ENCODE assay signal across 21 cellular contexts in genomic region chr2:174963437-174964400, GRCh38. TPM values are rescaled to one million over a fixed set of nuclear protein-coding genes. Genes with fewer than 3 reads are reported as not detected.
DNase-seq lines count a peak whose midpoint lies in the region; ATAC-seq, FAIRE-seq and TF ChIP-seq lines count a peak whose summit lies in the region.
"Had no signal": no experiment of that assay in that cellular context is flagged by ENCODE, and none has a peak within 500 bp of the region (broad histone marks: within the 10 kb centered on the region; RNA-seq: fewer than 3 reads in every experiment).

No MANE protein-coding gene starts in this region.

- H3K4me3 ChIP-seq in IMR-90 (ENCODE audit: insufficient read depth, low read depth, low read length), result no peak overlapping the region
- no peak overlapping the region for H3K4me3 ChIP-seq in K562
- H3K4me3 ChIP-seq in iPS-20b (ENCODE audit: low read length), result peak overlapping the region; percentile 36
- no peak overlapping the region for H3K4me3 ChIP-seq in skeletal muscle satellite cell (ENCODE audit: low read length)
- H3K4me3 ChIP-seq: SJSA1, thoracic aorta had no signal

- 100% methylated on average over 1 of the region's 7 CpGs; no CpG with 5 or more reads in 1 of the 2 experiments for WGBS in IMR-90 (ENCODE audit: extremely low coverage in 2 of 2, insufficient read length in 1 of 2), 2 experiments
- under 1% methylated on average over 7 of the region's 7 CpGs for WGBS in K562 (ENCODE audit: insufficient coverage, low coverage, missing lambda C conversion rate)

- TF ChIP-seq CTCF in IMR-90 (conservative IDR thresholded peaks at IDR 0.05; ENCODE audit: low read depth, low read length), result no peak
- TF ChIP-seq CTCF in K562 (IDR thresholded peaks at IDR 0.05 in 2 of 3, conservative IDR thresholded peaks at IDR 0.05 in 1 of 3; ENCODE audit: insufficient read depth in 2 of 3, low read depth in 1 of 3, low read length in 3 of 3), result no peak

- peak overlapping the region; percentile 12; the same call in 2 of the 3 replicates for H2BK15ac ChIP-seq in IMR-90 (ENCODE audit: low read depth, low read length)

- no peaks in the 10 kb centered on the region for H3K9me1 ChIP-seq in IMR-90 (ENCODE audit: insufficient read depth, low read length)
- no peaks in the 10 kb centered on the region for H3K9me1 ChIP-seq in K562 (ENCODE audit: control insufficient read depth, insufficient read depth, low read length)

- H3K36me3 ChIP-seq in IMR-90 (ENCODE audit: control insufficient read depth, insufficient read depth, low read length) (no peaks in the 10 kb centered on the region), K562 (ENCODE audit: control insufficient read depth, insufficient read depth, low read length) (no peaks in the 10 kb centered on the region), iPS-20b (ENCODE audit: insufficient read depth, low read depth, low read length) (no peaks in the 10 kb centered on the region), skeletal muscle satellite cell (ENCODE audit: insufficient read depth, low read length) (no peaks in the 10 kb centered on the region)
- H3K36me3 ChIP-seq: brain microvascular endothelial cell, SJSA1, thoracic aorta had no signal

- H3K79me2 ChIP-seq in K562 (ENCODE audit: control insufficient read depth, insufficient read depth, low read length), result no peaks in the 10 kb centered on the region

- peak overlapping the region; percentile 4 for H2BK5ac ChIP-seq in IMR-90 (ENCODE audit: low read depth, low read length, poor library complexity, severe bottlenecking)

- H3K27me3 ChIP-seq in IMR-90 (ENCODE audit: control insufficient read depth, insufficient read depth, low read length) (no peaks in the 10 kb centered on the region), K562 (ENCODE audit: control insufficient read depth in 2 of 2, insufficient read depth in 2 of 2, low read length in 2 of 2) (peaks cover 12 to 29% of the 10 kb centered on the region in 2 experiments; a peak in 3 of 5 replicates), iPS-20b (ENCODE audit: insufficient read depth, low read length) (no peaks in the 10 kb centered on the region), skeletal muscle satellite cell (ENCODE audit: control insufficient read depth, insufficient read depth, low read length) (no peaks in the 10 kb centered on the region)
- H3K27me3 ChIP-seq: brain microvascular endothelial cell, SJSA1 had no signal

- peak overlapping the region; percentile 30; the same call in 1 of the 2 replicates for H3K14ac ChIP-seq in IMR-90 (replicated peaks; ENCODE audit: low read depth, low read length)

- in situ Hi-C loops in IMR-90 (cut with MboI; ENCODE audit: low sequenced_read_pairs) (no loop called here), K562 (cut with MboI) (no loop called here)

- H2AK9ac ChIP-seq in IMR-90 (replicated peaks; ENCODE audit: low read depth, low read length, poor library complexity), result no peak overlapping the region

- no peak overlapping the region for H2AFZ ChIP-seq in IMR-90 (replicated peaks; ENCODE audit: low read length, poor library complexity)
- no peak overlapping the region for H2AFZ ChIP-seq in K562 (ENCODE audit: low read depth, low read length)

- FAIRE-seq in K562 (lab: Jason Lieb, UNC), result peak; percentile 29
- FAIRE-seq: GM12892 had no signal

- peaks cover 0 to 3% of the 10 kb centered on the region in 2 experiments; a peak in 2 of 4 replicates for H3K79me1 ChIP-seq in IMR-90 (ENCODE audit: low read depth in 1 of 2, low read length in 2 of 2)

- peak overlapping the region; percentile 20; the same call in 1 of the 2 replicates for H4K5ac ChIP-seq in IMR-90 (ENCODE audit: low read depth, low read length)

- CTCF ChIA-PET in IMR-90 (lab: Yijun Ruan, JAX), result no interaction called here
- CTCF ChIA-PET in K562 (lab: Yijun Ruan, JAX; ENCODE audit: low intra/inter-chr PET ratio), result no interaction called here

- H4K8ac ChIP-seq in IMR-90 (ENCODE audit: low read depth in 2 of 2, low read length in 2 of 2), result peak overlapping the region in 1 of 2 experiments; percentile 41; a peak in 2 of 4 replicates

- H4K91ac ChIP-seq in IMR-90 (ENCODE audit: insufficient read depth, low read depth, low read length), result 0 out of 2 replicates have a peak overlapping the region, but pooled peaks have one; percentile 8

- POLR2A ChIA-PET in IMR-90 (lab: Charles Lee; ENCODE audit: unreplicated experiment), result no interaction called here
- POLR2A ChIA-PET in K562 (lab: Yijun Ruan, JAX), result no interaction called here

- H3K4me2 ChIP-seq in IMR-90 (ENCODE audit: low read depth, low read length) (0 out of 2 replicates have a peak overlapping the region, but pooled peaks have one; percentile 14), K562 (ENCODE audit: insufficient read depth, low read length) (no peak overlapping the region), skeletal muscle satellite cell (ENCODE audit: low read length) (no peak overlapping the region)

- H3K4ac ChIP-seq in IMR-90 (ENCODE audit: low read depth, low read length), result no peak overlapping the region

- H3K23ac ChIP-seq in IMR-90 (ENCODE audit: low read depth, low read length), result 0 out of 2 replicates have a peak overlapping the region, but pooled peaks have one; percentile 50

- H2AK5ac ChIP-seq in IMR-90 (ENCODE audit: low read depth, low read length), result peak overlapping the region; percentile 38; the same call in 1 of the 2 replicates

- TF ChIP-seq RAD21 in IMR-90 (IDR thresholded peaks at IDR 0.05; ENCODE audit: low read length) (no peak), K562 (CRISPR knock-in tag; conservative IDR thresholded peaks at IDR 0.05 in 1 of 2, IDR thresholded peaks at IDR 0.05 in 1 of 2) (no peak)

- H2BK120ac ChIP-seq in IMR-90 (ENCODE audit: low read depth, low read length), result no peak overlapping the region

- H3K4me1 ChIP-seq in IMR-90 (ENCODE audit: control insufficient read depth, insufficient read depth, low read length) (peaks cover 2% of the 10 kb centered on the region; the same call in 1 of the 2 replicates), K562 (replicated peaks in 1 of 2; ENCODE audit: control insufficient read depth in 2 of 2, insufficient read depth in 2 of 2, low read length in 2 of 2) (no peaks in the 10 kb centered on the region), iPS-20b (ENCODE audit: insufficient read depth, low read length) (peaks cover 55% of the 10 kb centered on the region), skeletal muscle satellite cell (ENCODE audit: control insufficient read depth, insufficient read depth, low read length) (peaks cover 21% of the 10 kb centered on the region)

- TF ChIP-seq EP300 in K562 (IDR thresholded peaks at IDR 0.05; ENCODE audit: low read length), result no peak

- TF ChIP-seq POLR2A in IMR-90 (IDR thresholded peaks at IDR 0.05; ENCODE audit: low read depth, low read length) (no peak), K562 (conservative IDR thresholded peaks at IDR 0.05) (no peak)

- H2BK20ac ChIP-seq in IMR-90 (ENCODE audit: low read depth, low read length), result peak overlapping the region; percentile 57; the same call in 1 of the 2 replicates

- H3K27ac ChIP-seq in IMR-90 (ENCODE audit: insufficient read depth, low read length), result no peak overlapping the region
- no peak overlapping the region for H3K27ac ChIP-seq in K562 (ENCODE audit: extremely low read depth, low read depth, low read length)
- peak overlapping the region; percentile 91 for H3K27ac ChIP-seq in iPS-20b (ENCODE audit: low read length)
- H3K27ac ChIP-seq: brain microvascular endothelial cell, SJSA1, thoracic aorta had no signal

- H3K56ac ChIP-seq in IMR-90 (ENCODE audit: extremely low read depth, insufficient read depth, low read length), result no peak overlapping the region

- dilution Hi-C loops in IMR-90 (cut with HindIII; ENCODE audit: low sequenced_read_pairs, unreplicated experiment), result no loop called here

- H3K18ac ChIP-seq in IMR-90 (ENCODE audit: low read depth, low read length), result peak overlapping the region; percentile 16; the same call in 1 of the 2 replicates

- no peaks in the 10 kb centered on the region for H4K20me1 ChIP-seq in IMR-90 (ENCODE audit: insufficient read depth, low read length)
- H4K20me1 ChIP-seq in K562 (replicated peaks; ENCODE audit: control insufficient read depth, insufficient read depth, low read length), result no peaks in the 10 kb centered on the region

- no peak for DNase-seq in IMR-90
- DNase-seq in K562 (ENCODE audit: extremely low read depth in 1 of 4, low spot score in 3 of 4), result no peak
- no peak for DNase-seq in HuH-7 (ENCODE audit: low spot score)
- DNase-seq in NAMALWA (ENCODE audit: low spot score), result no peak
- DNase-seq: activated CD8-positive, alpha-beta T cell treated with anti-CD3 and anti-CD28 coated beads, Interleukin-2, amount 10 ng/mL, durations not matched to agents 7 days and 5 days; activated naive CD4-positive, alpha-beta T cell treated with anti-CD3 and anti-CD28 coated beads, Interleukin-2, amount 50 U/mL, for 16 hours; activated T-cell treated with anti-CD3 and anti-CD28 coated beads, Interleukin-2, amount 50 U/mL, for 48 hours; brain microvascular endothelial cell; CD8-positive, alpha-beta T cell; left colon; NCI-H1694; NCI-H82; retina had no signal

- ATAC-seq in IMR-90 (ENCODE audit: low read depth) (0 out of 2 replicates have a peak, but pooled peaks have one; percentile 32), K562 (peak; percentile 31; the same call in 1 of the 3 replicates), HG03108 (IDR thresholded peaks at IDR 0.05; ENCODE audit: unreplicated experiment) (no peak)
- ATAC-seq: activated CD8-positive, alpha-beta T cell treated with anti-CD3 and anti-CD28 coated beads, Interleukin-2, amount 10 ng/mL, durations not matched to agents 7 days and 5 days; CD8-positive, alpha-beta T cell; left colon; stimulated activated effector memory CD8-positive, alpha-beta T cell treated with anti-CD3 and anti-CD28 coated beads, Interleukin-12 subunit alpha, Interleukin-12 subunit beta, amount 100 ng/mL, for 72 hours had no signal

- H3K9ac ChIP-seq in IMR-90 (ENCODE audit: low read depth, low read length) (no peak overlapping the region), K562 (ENCODE audit: insufficient read depth in 1 of 2, low read depth in 2 of 2, low read length in 2 of 2) (no peak overlapping the region), iPS-20b (ENCODE audit: low read depth, low read length) (peak overlapping the region; percentile 43), skeletal muscle satellite cell (ENCODE audit: low read depth, low read length) (peak overlapping the region; percentile 10)

- intact Hi-C loops in IMR-90 (cut with micrococcal nuclease) (no loop called here), K562 (cut with micrococcal nuclease) (no loop called here)

- BruUV-seq in IMR-90 (replicated peaks; lab: Mats Ljungman, UMichigan) (no TSS peak), K562 (replicated peaks; lab: Mats Ljungman, UMichigan) (no TSS peak)

- H3K9me3 ChIP-seq in IMR-90 (ENCODE audit: control insufficient read depth, insufficient read depth, low read length), result no peaks in the 10 kb centered on the region
- H3K9me3 ChIP-seq in K562 (replicated peaks; ENCODE audit: control insufficient read depth, insufficient read depth, low read depth, low read length), result no peaks in the 10 kb centered on the region
- H3K9me3 ChIP-seq in iPS-20b (ENCODE audit: insufficient read depth, low read depth, low read length), result no peaks in the 10 kb centered on the region
- no peaks in the 10 kb centered on the region for H3K9me3 ChIP-seq in skeletal muscle satellite cell (replicated peaks; ENCODE audit: low read length)
- H3K9me3 ChIP-seq: SJSA1, thoracic aorta had no signal

RNA-seq across cellular contexts. Expression of gene CHN1, which starts 41.5 kb away (rescaled TPM):
- total RNA-seq in IMR-90 (2012; rRNA removed) (54.4 and 58.4 TPM in 2 replicates), K562 (2014; rRNA removed) (0.32 and 0.37 TPM in 2 replicates), K562 (2014; rRNA removed; fragmentation: Illumina TruSeq; extraction: Trizol) (0.67 and 0.87 TPM in 2 replicates), K562 (2015; rRNA removed; fragmentation: Illumina TruSeq; extraction: Trizol) (1.6 and 2.0 TPM in 2 replicates), K562 (2021) (0.94 and 1.4 TPM in 2 replicates)
- polyA plus RNA-seq in IMR-90 (2012; rRNA removed) (65.3 and 66.9 TPM in 2 replicates), K562 (2011; rRNA removed) (0.64 and 1.2 TPM in 2 replicates), K562 (2014; fragmentation: Illumina TruSeq; extraction: Trizol) (0.54 and 1.5 TPM in 2 replicates), K562 (2014; fragmentation: Nextera tagmentation; extraction: Ambion mirVana) (under 1 TPM; 0.39 to 0.70 TPM), K562 (2014; rRNA removed) (0.17 and 1.8 TPM in 2 replicates)
- polyA plus RNA-seq in IMR-90 (2012; cell fraction: cytosol; rRNA removed), result 19.4 and 37.8 TPM in 2 replicates
- 4.6 and 47.5 TPM in 2 replicates for polyA plus RNA-seq in IMR-90 (2012; cell fraction: nucleus; rRNA removed; ENCODE audit: low replicate concordance)
- 0.40 and 0.60 TPM in 2 replicates for total RNA-seq in K562 (2011; cell fraction: chromatin; rRNA removed; ENCODE audit: low replicate concordance)
- not detected in 2 replicates for total RNA-seq in K562 (2011; cell fraction: nucleolus; rRNA removed)
- total RNA-seq in K562 (2011; cell fraction: nucleoplasm; rRNA removed), result 0.99 TPM in 1 of 2 replicates, not detected in the other
- polyA plus RNA-seq in K562 (2011; cell fraction: cytosol; rRNA removed), result 0.57 and 0.71 TPM in 2 replicates
- 0.67 and 1.2 TPM in 2 replicates for polyA plus RNA-seq in K562 (2011; cell fraction: nucleus; rRNA removed)
- polyA plus RNA-seq in K562 (2012), result 0.80 and 1.2 TPM in 2 replicates
- 1.5 and 2.5 TPM in 2 replicates for polyA minus RNA-seq in K562 (2011; rRNA and poly(A)+ RNA removed)
- 1.6 TPM in 1 of 2 replicates, not detected in the other for polyA minus RNA-seq in K562 (2011; cell fraction: cytosol; rRNA and poly(A)+ RNA removed)
- polyA minus RNA-seq in K562 (2011; cell fraction: nucleus; rRNA and poly(A)+ RNA removed), result 0.89 and 1.3 TPM in 2 replicates
- 13.7 and 23.2 TPM in 2 replicates for total RNA-seq in skeletal muscle satellite cell (2012; rRNA removed)
- total RNA-seq: HT-29 had no signal

Comparison
In these comparisons a context has a peak if more than half of its experiments do, and no peak if none do; other contexts are left out.
1. H3K9ac ChIP-seq: peak in iPS-20b (single experiment) and skeletal muscle satellite cell (single experiment); none in IMR-90 (single experiment) and K562 (0 of 2).
2. RNA of gene CHN1, which starts 41.5 kb away (total RNA-seq): 54.4 to 58.4 TPM in IMR-90; 0.32 to 2.0 TPM in K562; every median in the first group is over 10 times any median in the second.